In genomic region chr6:163263998-163264661, GRCh38 we compare ENCODE assay signal across 23 cellular contexts.
A peak's percentile ranks its signal among the peaks of the same experiment; 100 is the strongest.
DNase-seq lines count a peak whose midpoint lies in the region; ATAC-seq, FAIRE-seq and TF ChIP-seq lines count a peak whose summit lies in the region.
"Had no signal": no experiment of that assay in that cellular context is flagged by ENCODE, and none has a peak within 500 bp of the region (broad histone marks: within the 10 kb centered on the region; RNA-seq: fewer than 3 reads in every experiment).

No MANE protein-coding gene starts in this region.

- peak; percentile 46 for FAIRE-seq in K562 (lab: Jason Lieb, UNC)
- FAIRE-seq: frontal cortex had no signal

- H3K27me3 Mint-ChIP-seq in neural progenitor cell (ENCODE audit: insufficient read depth, low read depth) (peaks cover 9% of the 10 kb centered on the region), natural killer cell (ENCODE audit: low read depth in 2 of 2) (peaks cover 10 to 35% of the 10 kb centered on the region in 2 donors)

- TF ChIP-seq POLR2A in K562 (conservative IDR thresholded peaks at IDR 0.05) (no peak), tibial nerve (IDR thresholded peaks at IDR 0.05) (no peak)

- H3K4me2 ChIP-seq in K562 (ENCODE audit: insufficient read depth, low read length) (no peak overlapping the region), neural progenitor cell (no peak overlapping the region), smooth muscle cell (no peak overlapping the region)

- no peaks in the 10 kb centered on the region for H3K9me3 ChIP-seq in K562 (replicated peaks; ENCODE audit: control insufficient read depth, insufficient read depth, low read depth, low read length)
- H3K9me3 ChIP-seq in left ventricle myocardium inferior (replicated peaks): no peaks in the 10 kb centered on the region
- no peaks in the 10 kb centered on the region for H3K9me3 ChIP-seq in neural progenitor cell (ENCODE audit: low read depth)
- H3K9me3 ChIP-seq in tibial nerve: no peaks in the 10 kb centered on the region
- H3K9me3 ChIP-seq in smooth muscle cell (replicated peaks; ENCODE audit: low read depth): no peaks in the 10 kb centered on the region
- no peaks in the 10 kb centered on the region for H3K9me3 ChIP-seq in tibial artery
- H3K9me3 ChIP-seq: prostate gland, SJSA1, vagina had no signal

- in situ Hi-C loops in K562 (cut with MboI): no loop called here

- intact Hi-C loops in K562 (cut with micrococcal nuclease): no loop called here
- intact Hi-C loops in left ventricle myocardium inferior (cut with micrococcal nuclease): no loop called here
- intact Hi-C loops in tibial artery (cut with DNase I; ENCODE audit: low total_unique reads): no loop called here
- intact Hi-C loops in natural killer cell (cut with micrococcal nuclease): no loop called here

- H3K27ac ChIP-seq in K562 (ENCODE audit: extremely low read depth, low read depth, low read length): no peak overlapping the region
- peak overlapping the region; percentile 73 for H3K27ac ChIP-seq in left ventricle myocardium inferior (replicated peaks)
- no peak overlapping the region for H3K27ac ChIP-seq in neural progenitor cell
- H3K27ac ChIP-seq in tibial nerve: peak overlapping the region; percentile 16 to 88 (median 69)
- no peak overlapping the region for H3K27ac ChIP-seq in smooth muscle cell (ENCODE audit: low read depth)
- no peak overlapping the region for H3K27ac ChIP-seq in tibial artery
- H3K27ac ChIP-seq: prostate gland, SJSA1, vagina had no signal

- POLR2A ChIA-PET in K562 (lab: Yijun Ruan, JAX): interaction anchor here (0.6 kb wide), 1 partner anchor 79 kb away, joined by 3 read pairs; no protein-coding TSS in a partner anchor

- H3K36me3 Mint-ChIP-seq in neural progenitor cell (peaks cover 3% of the 10 kb centered on the region), natural killer cell (no peaks in the 10 kb centered on the region)
- H3K36me3 Mint-ChIP-seq: naive thymus-derived CD4-positive, alpha-beta T cell had no signal

- H3K4me3 Mint-ChIP-seq in neural progenitor cell: peak overlapping the region; percentile 31
- no peak overlapping the region for H3K4me3 Mint-ChIP-seq in natural killer cell
- H3K4me3 Mint-ChIP-seq: activated B cell treated with CpG ODN at 0.5 μM for 24 hours; activated CD8-positive, alpha-beta T cell treated with anti-CD3 and anti-CD28 coated beads for 36 hours; activated T-cell treated with anti-CD3 and anti-CD28 coated beads, Interleukin-2, amount 50 U/mL, for 4 hours; naive thymus-derived CD4-positive, alpha-beta T cell; T-helper 2 cell treated with Interferon-gamma antibody and Interleukin-4, amounts not matched to agents 5 μg/mL and 100 μg/mL, for 36 hours had no signal

- H3K4me1 Mint-ChIP-seq in neural progenitor cell (peaks cover 56% of the 10 kb centered on the region), natural killer cell (peaks cover 11% of the 10 kb centered on the region in 2 donors)

- 6% methylated on average over 13 of the region's 13 CpGs for WGBS in K562 (ENCODE audit: insufficient coverage, low coverage, missing lambda C conversion rate)
- 71 to 74% methylated on average over 13 of the region's 13 CpGs for WGBS in tibial nerve, 2 donors
- 90% methylated on average over 13 of the region's 13 CpGs for WGBS in smooth muscle cell (ENCODE audit: low lambda C conversion rate)

- H3K4me1 ChIP-seq in K562 (replicated peaks in 1 of 2; ENCODE audit: control insufficient read depth in 2 of 2, insufficient read depth in 2 of 2, low read length in 2 of 2) (no peaks in the 10 kb centered on the region), left ventricle myocardium inferior (peaks cover 51% of the 10 kb centered on the region), neural progenitor cell (peaks cover 29% of the 10 kb centered on the region), tibial nerve (peaks cover 0 to 58% (median 15%) of the 10 kb centered on the region in 4 donors), smooth muscle cell (ENCODE audit: low read depth) (peaks cover 8% of the 10 kb centered on the region), tibial artery (peaks cover 0 to 18% (median 12%) of the 10 kb centered on the region in 4 donors)
- H3K4me1 ChIP-seq: prostate gland, SJSA1 had no signal

- H4K20me1 ChIP-seq in K562 (replicated peaks; ENCODE audit: control insufficient read depth, insufficient read depth, low read length) (no peaks in the 10 kb centered on the region), neural progenitor cell (ENCODE audit: low read depth) (no peaks in the 10 kb centered on the region), smooth muscle cell (ENCODE audit: low read depth) (no peaks in the 10 kb centered on the region)

- TF ChIP-seq EP300 in K562 (IDR thresholded peaks at IDR 0.05; ENCODE audit: low read length) (no peak), tibial nerve (IDR thresholded peaks at IDR 0.05) (no peak)

- H3F3A ChIP-seq in neural progenitor cell (ENCODE audit: low read depth) (peaks cover 33% of the 10 kb centered on the region), smooth muscle cell (ENCODE audit: low read depth) (no peaks in the 10 kb centered on the region)

- H2AFZ ChIP-seq in K562 (ENCODE audit: low read depth, low read length) (no peak overlapping the region), neural progenitor cell (replicated peaks) (peak overlapping the region; percentile 69), smooth muscle cell (ENCODE audit: low read depth) (no peak overlapping the region)

- no peak for TF ChIP-seq RAD21 in K562 (CRISPR knock-in tag; conservative IDR thresholded peaks at IDR 0.05 in 1 of 2, IDR thresholded peaks at IDR 0.05 in 1 of 2)

- H3K36me3 ChIP-seq in K562 (ENCODE audit: control insufficient read depth, insufficient read depth, low read length) (no peaks in the 10 kb centered on the region), left ventricle myocardium inferior (no peaks in the 10 kb centered on the region), neural progenitor cell (no peaks in the 10 kb centered on the region), tibial nerve (no peaks in the 10 kb centered on the region), smooth muscle cell (ENCODE audit: low read depth) (no peaks in the 10 kb centered on the region), tibial artery (no peaks in the 10 kb centered on the region)
- H3K36me3 ChIP-seq: prostate gland, SJSA1, vagina had no signal

- H3K27ac Mint-ChIP-seq in neural progenitor cell: peak overlapping the region; percentile 78
- H3K27ac Mint-ChIP-seq in natural killer cell: no peak overlapping the region
- H3K27ac Mint-ChIP-seq: activated B cell treated with CpG ODN at 0.5 μM for 24 hours; activated CD8-positive, alpha-beta T cell treated with anti-CD3 and anti-CD28 coated beads for 36 hours; T-helper 2 cell treated with Interferon-gamma antibody and Interleukin-4, amounts not matched to agents 5 μg/mL and 100 μg/mL, for 36 hours had no signal

- CTCF ChIA-PET in K562 (lab: Yijun Ruan, JAX; ENCODE audit: low intra/inter-chr PET ratio): no interaction called here

- DNase-seq in K562 (ENCODE audit: extremely low read depth in 1 of 4, low spot score in 3 of 4) (no peak), left ventricle myocardium inferior (peak; percentile 47), neural progenitor cell (ENCODE audit: low spot score) (peak; percentile 20), tibial nerve (ENCODE audit: low spot score in 2 of 2) (no peak), smooth muscle cell (lab: John Stamatoyannopoulos, UW; ENCODE audit: unreplicated experiment) (no peak), tibial artery (no peak), natural killer cell (no peak)
- DNase-seq: activated B cell treated with CpG ODN at 0.5 μM for 24 hours; activated CD8-positive, alpha-beta T cell treated with anti-CD3 and anti-CD28 coated beads for 36 hours; activated naive CD4-positive, alpha-beta T cell treated with anti-CD3 and anti-CD28 coated beads, Interleukin-2, amount 50 U/mL, for 16 hours; activated T-cell treated with anti-CD3 and anti-CD28 coated beads, Interleukin-2, amount 50 U/mL, for 4 hours; AML-193; dermis blood vessel endothelial cell; Karpas-422; naive thymus-derived CD4-positive, alpha-beta T cell; NCI-H1092 treated with DMSO at 0.1 percent for 48 hours; NCI-H2107 had no signal

- TF ChIP-seq CTCF in K562 (IDR thresholded peaks at IDR 0.05 in 2 of 3, conservative IDR thresholded peaks at IDR 0.05 in 1 of 3; ENCODE audit: insufficient read depth in 2 of 3, low read depth in 1 of 3, low read length in 3 of 3): no peak
- TF ChIP-seq CTCF in left ventricle myocardium inferior (IDR thresholded peaks at IDR 0.05; ENCODE audit: borderline replicate concordance): peak; percentile 26
- TF ChIP-seq CTCF in neural progenitor cell (IDR thresholded peaks at IDR 0.05): no peak
- TF ChIP-seq CTCF in tibial nerve (IDR thresholded peaks at IDR 0.05): no peak
- TF ChIP-seq CTCF in smooth muscle cell (IDR thresholded peaks at IDR 0.05; ENCODE audit: borderline replicate concordance, insufficient read depth, poor library complexity, severe bottlenecking): no peak
- TF ChIP-seq CTCF in tibial artery (IDR thresholded peaks at IDR 0.05): no peak
- TF ChIP-seq CTCF in natural killer cell (IDR thresholded peaks at IDR 0.05): no peak

- no TSS peak for BruUV-seq in K562 (replicated peaks; lab: Mats Ljungman, UMichigan)

- H3K9me3 Mint-ChIP-seq in neural progenitor cell (peaks cover 4% of the 10 kb centered on the region), natural killer cell (no peaks in the 10 kb centered on the region)
- H3K9me3 Mint-ChIP-seq: activated B cell treated with CpG ODN at 0.5 μM for 24 hours; activated CD8-positive, alpha-beta T cell treated with anti-CD3 and anti-CD28 coated beads for 36 hours; activated T-cell treated with anti-CD3 and anti-CD28 coated beads, Interleukin-2, amount 50 U/mL, for 4 hours; naive thymus-derived CD4-positive, alpha-beta T cell; T-helper 2 cell treated with Interferon-gamma antibody and Interleukin-4, amounts not matched to agents 5 μg/mL and 100 μg/mL, for 36 hours had no signal

- ATAC-seq in K562 (peak; percentile 53), natural killer cell (no peak)
- ATAC-seq: activated CD8-positive, alpha-beta T cell treated with anti-CD3 and anti-CD28 coated beads for 36 hours; activated T-cell treated with anti-CD3 and anti-CD28 coated beads, Interleukin-2, amount 50 U/mL, for 4 hours; naive thymus-derived CD4-positive, alpha-beta T cell had no signal

- H3K79me2 ChIP-seq in K562 (ENCODE audit: control insufficient read depth, insufficient read depth, low read length) (no peaks in the 10 kb centered on the region), neural progenitor cell (ENCODE audit: low read depth) (no peaks in the 10 kb centered on the region), smooth muscle cell (ENCODE audit: low read depth) (no peaks in the 10 kb centered on the region)

- H3K9me1 ChIP-seq in K562 (ENCODE audit: control insufficient read depth, insufficient read depth, low read length): no peaks in the 10 kb centered on the region

- H3K4me3 ChIP-seq in K562 (no peak overlapping the region), left ventricle myocardium inferior (no peak overlapping the region), neural progenitor cell (no peak overlapping the region), tibial nerve (no peak overlapping the region), smooth muscle cell (no peak overlapping the region), tibial artery (no peak overlapping the region)
- H3K4me3 ChIP-seq: lung, prostate gland, SJSA1, vagina had no signal

- H3K27me3 ChIP-seq in K562 (ENCODE audit: control insufficient read depth in 2 of 2, insufficient read depth in 2 of 2, low read length in 2 of 2) (peaks cover 30 to 52% of the 10 kb centered on the region in 2 experiments), left ventricle myocardium inferior (ENCODE audit: low read depth) (no peaks in the 10 kb centered on the region), neural progenitor cell (no peaks in the 10 kb centered on the region), tibial nerve (no peaks in the 10 kb centered on the region), smooth muscle cell (ENCODE audit: low read depth) (peaks cover 6% of the 10 kb centered on the region), tibial artery (no peaks in the 10 kb centered on the region)
- H3K27me3 ChIP-seq: SJSA1, vagina had no signal

- H3K9ac ChIP-seq in K562 (ENCODE audit: insufficient read depth in 1 of 2, low read depth in 2 of 2, low read length in 2 of 2) (no peak overlapping the region), neural progenitor cell (no peak overlapping the region), smooth muscle cell (ENCODE audit: low read depth) (no peak overlapping the region)

Comparison
In these comparisons a context has a peak if more than half of its experiments do, and no peak if none do; other contexts are left out.
1. DNase-seq: peak in left ventricle myocardium inferior (single experiment) and neural progenitor cell (single experiment); none in K562 (0 of 4), tibial nerve (0 of 2), smooth muscle cell (single experiment), tibial artery (0 of 2) and natural killer cell (single experiment).
2. H3K27ac ChIP-seq: peak in left ventricle myocardium inferior (single experiment) and tibial nerve (4 of 4); none in K562 (single experiment), neural progenitor cell (single experiment), smooth muscle cell (single experiment) and tibial artery (0 of 2).